In the genomic region with DNA sequence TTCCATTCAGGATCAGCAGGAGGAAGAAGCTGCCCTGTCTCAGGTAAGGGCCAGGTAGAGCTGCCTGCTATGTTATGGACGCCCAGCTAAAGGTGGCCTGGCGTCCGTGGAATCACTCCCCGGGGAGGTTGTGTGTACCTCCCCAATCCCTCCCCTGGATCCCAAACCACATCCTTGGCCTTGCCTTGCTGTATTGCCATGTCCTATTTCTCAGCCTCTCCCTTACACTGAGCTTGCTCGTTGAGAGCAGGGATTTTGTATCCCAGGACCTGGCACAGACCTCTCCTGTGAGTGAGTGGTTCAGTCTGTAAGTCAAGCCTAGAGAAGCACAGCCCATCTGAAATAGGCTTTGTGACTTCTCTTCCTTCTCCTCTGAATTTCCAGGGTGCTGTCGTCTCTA, we compare ENCODE assay signal across 10 cellular contexts. TPM values are rescaled to one million over a fixed set of nuclear protein-coding genes. Genes with fewer than 3 reads are reported as not detected.
DNase-seq lines count a peak whose midpoint lies in the region; ATAC-seq and TF ChIP-seq lines count a peak whose summit lies in the region.
"Had no signal": no experiment of that assay in that cellular context is flagged by ENCODE, and none has a peak within 500 bp of the region (broad histone marks: within the 10 kb centered on the region; RNA-seq: fewer than 3 reads in every experiment).

No MANE protein-coding gene starts in this region.

- WGBS in heart left ventricle, 4 donors: 68 to 77% (median 75%) methylated on average over 3 to 6 of the region's 6 CpGs

- TF ChIP-seq POLR2A in heart left ventricle (IDR thresholded peaks at IDR 0.05): no peak

- peak overlapping the region; percentile 93 to 97 for H3K27ac ChIP-seq in ascending aorta
- peak overlapping the region; percentile 72 to 93 (median 84) for H3K27ac ChIP-seq in heart left ventricle
- H3K27ac ChIP-seq: VCaP had no signal

- ATAC-seq in heart left ventricle (peak in 3 of 4 donors; percentile 10 to 57 (median 53)), sciatic nerve (peak; percentile 23), HG03039 (IDR thresholded peaks at IDR 0.05; ENCODE audit: unreplicated experiment) (no peak), GM21786 (IDR thresholded peaks at IDR 0.05; ENCODE audit: unreplicated experiment) (no peak)
- no peak for ATAC-seq in stimulated activated naive B cell treated with anti-CD40 and anti-IgM and Interleukin-4, amounts not matched to agents 10 μg/mL and 1 μg/mL and 100 μg/mL, for 72 hours (replicated peaks)

- H3K27me3 ChIP-seq in ascending aorta (no peaks in the 10 kb centered on the region), heart left ventricle (no peaks in the 10 kb centered on the region)
- H3K27me3 ChIP-seq: foreskin keratinocyte had no signal

- H3K36me3 Mint-ChIP-seq in stimulated activated naive B cell treated with anti-CD40 and anti-IgM and Interleukin-4, amounts not matched to agents 10 μg/mL and 1 μg/mL and 100 μg/mL, for 72 hours: peaks cover 12 to 51% of the 10 kb centered on the region in 2 donors

- peaks cover 19 to 43% of the 10 kb centered on the region in 2 donors for H3K4me1 ChIP-seq in ascending aorta
- H3K4me1 ChIP-seq in heart left ventricle: peaks cover 0 to 53% (median 35%) of the 10 kb centered on the region in 12 donors

- TF ChIP-seq CTCF in AG09309 (IDR thresholded peaks at IDR 0.05; ENCODE audit: control insufficient read depth, insufficient read depth, low read depth, low read length, missing control alignments) (no peak), ascending aorta (IDR thresholded peaks at IDR 0.05) (no peak), heart left ventricle (IDR thresholded peaks at IDR 0.05) (no peak)

- H3K27ac Mint-ChIP-seq in stimulated activated naive B cell treated with anti-CD40 and anti-IgM and Interleukin-4, amounts not matched to agents 10 μg/mL and 1 μg/mL and 100 μg/mL, for 72 hours: no peak overlapping the region

- intact Hi-C loops in ascending aorta (cut with DNase I): loop anchor here (5.0 kb wide), 1 partner anchor 46 kb away; no protein-coding TSS in a partner anchor
- intact Hi-C loops in heart left ventricle (cut with DNase I): loop anchor here in 2 of 10 donors (5.0 to 10.0 kb wide), 2 partner anchors 79 to 81 kb away; no protein-coding TSS in a partner anchor
- intact Hi-C loops in sciatic nerve (cut with DNase I): loop anchor here (1.0 kb wide), 1 partner anchor 30 kb away; no protein-coding TSS in a partner anchor

- DNase-seq in AG09309 (ENCODE audit: low read depth) (peak; percentile 42), ascending aorta (ENCODE audit: low spot score in 2 of 2) (no peak), heart left ventricle (no peak), sciatic nerve (ENCODE audit: low spot score) (no peak), inferior parietal cortex (ENCODE audit: extremely low spot score) (no peak)
- no peak for DNase-seq in stimulated activated naive B cell treated with anti-CD40 and anti-IgM and Interleukin-4, amounts not matched to agents 10 μg/mL and 1 μg/mL and 100 μg/mL, for 72 hours

- no peak overlapping the region for H3K4me3 Mint-ChIP-seq in stimulated activated naive B cell treated with anti-CD40 and anti-IgM and Interleukin-4, amounts not matched to agents 10 μg/mL and 1 μg/mL and 100 μg/mL, for 72 hours

- no peaks in the 10 kb centered on the region for H3K9me3 Mint-ChIP-seq in stimulated activated naive B cell treated with anti-CD40 and anti-IgM and Interleukin-4, amounts not matched to agents 10 μg/mL and 1 μg/mL and 100 μg/mL, for 72 hours

- H3K9me3 ChIP-seq in ascending aorta (no peaks in the 10 kb centered on the region), heart left ventricle (no peaks in the 10 kb centered on the region)

- no peaks in the 10 kb centered on the region for H3K36me3 ChIP-seq in ascending aorta
- peaks cover 0 to 52% (median 0%) of the 10 kb centered on the region in 9 donors for H3K36me3 ChIP-seq in heart left ventricle

- H3K27me3 Mint-ChIP-seq in stimulated activated naive B cell treated with anti-CD40 and anti-IgM and Interleukin-4, amounts not matched to agents 10 μg/mL and 1 μg/mL and 100 μg/mL, for 72 hours: no peaks in the 10 kb centered on the region

- peaks cover 11 to 25% of the 10 kb centered on the region in 2 donors for H3K4me1 Mint-ChIP-seq in stimulated activated naive B cell treated with anti-CD40 and anti-IgM and Interleukin-4, amounts not matched to agents 10 μg/mL and 1 μg/mL and 100 μg/mL, for 72 hours

- H3K4me3 ChIP-seq in AG09309 (ENCODE audit: control insufficient read depth, low read depth, low read length) (no peak overlapping the region), ascending aorta (peak overlapping the region in 1 of 2 donors; percentile 19), heart left ventricle (no peak overlapping the region)

RNA-seq across cellular contexts. Expression of a gene that starts 53.9 kb away (rescaled TPM):
- total RNA-seq in ascending aorta (4.8 TPM), heart left ventricle (10 to 100 TPM; 10.1 to 17.4 (median 15.1) TPM), sciatic nerve (16.6 TPM)
- 1 to 10 TPM; 2.7 to 6.6 TPM for polyA plus RNA-seq in heart left ventricle

Comparison
In these comparisons a context has a peak if more than half of its experiments do, and no peak if none do; other contexts are left out.
1. ATAC-seq: peak in heart left ventricle (3 of 4) and sciatic nerve (single experiment); none in HG03039 (single experiment), GM21786 (single experiment) and stimulated activated naive B cell treated with anti-CD40 and anti-IgM and Interleukin-4, amounts not matched to agents 10 μg/mL and 1 μg/mL and 100 μg/mL, for 72 hours (0 of 2).